ENCODE assay signal across 20 cellular contexts in the genomic region with DNA sequence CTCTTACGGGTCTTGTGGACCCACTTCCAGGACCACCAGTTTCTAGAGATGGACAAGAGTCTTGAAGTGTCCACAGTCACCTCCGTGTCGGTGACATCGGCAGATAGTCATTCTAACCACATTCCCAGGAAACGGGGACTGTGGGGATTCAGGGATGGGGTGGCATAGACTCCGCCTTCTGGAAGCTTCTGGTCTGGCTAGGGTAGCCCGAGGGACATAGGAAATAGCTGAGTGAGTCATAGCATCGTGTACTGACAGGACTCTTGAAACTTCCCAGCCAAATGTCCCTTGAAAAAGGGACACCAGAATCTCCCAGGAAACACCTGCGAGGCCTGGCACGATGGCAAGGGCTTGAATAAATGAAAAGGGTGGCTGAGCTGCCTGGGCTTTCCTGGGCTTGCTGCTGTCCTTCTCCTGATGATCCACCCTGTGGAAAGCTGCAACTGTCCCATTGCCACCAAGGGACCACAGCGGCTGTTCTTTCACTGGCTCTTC.
DNase-seq lines count a peak whose midpoint lies in the region; ATAC-seq and TF ChIP-seq lines count a peak whose summit lies in the region.
"Had no signal": no experiment of that assay in that cellular context is flagged by ENCODE, and none has a peak within 500 bp of the region (broad histone marks: within the 10 kb centered on the region; RNA-seq: fewer than 3 reads in every experiment).

No MANE protein-coding gene starts in this region.

- no peak overlapping the region for H3K4me3 ChIP-seq in sigmoid colon
- H3K4me3 ChIP-seq: lung, vagina had no signal

- H3K9me3 Mint-ChIP-seq in activated CD4-positive, alpha-beta memory T cell treated with anti-CD3 and anti-CD28 coated beads, Interleukin-2, amount 10 ng/mL, durations not matched to agents 7 days and 5 days: no peaks in the 10 kb centered on the region
- H3K9me3 Mint-ChIP-seq in activated CD4-positive, alpha-beta memory T cell treated with anti-CD3 and anti-CD28 coated beads for 36 hours: no peaks in the 10 kb centered on the region
- H3K9me3 Mint-ChIP-seq: activated CD4-positive, alpha-beta T cell treated with anti-CD3 and anti-CD28 coated beads, Interleukin-2, amount 10 ng/mL, durations not matched to agents 7 days and 5 days; activated T-helper 17 cell treated with anti-CD3 and anti-CD28 coated beads, Interleukin-2, amount 50 U/mL, for 72 hours; stimulated activated naive CD8-positive, alpha-beta T cell treated with anti-CD3 and anti-CD28 coated beads, Interleukin-15, Interleukin-2, amounts not matched to agents 100 ng/mL and 50 ng/mL, for 24 hours had no signal

- no peaks in the 10 kb centered on the region for H3K4me1 ChIP-seq in sigmoid colon

- TF ChIP-seq CTCF in sigmoid colon (IDR thresholded peaks at IDR 0.05): no peak

- no peaks in the 10 kb centered on the region for H3K9me3 ChIP-seq in sigmoid colon
- H3K9me3 ChIP-seq: neutrophil, vagina had no signal

- H3K27ac ChIP-seq in sigmoid colon: no peak overlapping the region
- H3K27ac ChIP-seq: neutrophil, vagina had no signal

- H3K4me3 Mint-ChIP-seq in activated CD4-positive, alpha-beta memory T cell treated with anti-CD3 and anti-CD28 coated beads, Interleukin-2, amount 10 ng/mL, durations not matched to agents 7 days and 5 days: no peak overlapping the region
- no peak overlapping the region for H3K4me3 Mint-ChIP-seq in activated CD4-positive, alpha-beta memory T cell treated with anti-CD3 and anti-CD28 coated beads for 36 hours
- H3K4me3 Mint-ChIP-seq: activated CD4-positive, alpha-beta T cell treated with anti-CD3 and anti-CD28 coated beads, Interleukin-2, amount 10 ng/mL, durations not matched to agents 7 days and 5 days; activated T-helper 17 cell treated with anti-CD3 and anti-CD28 coated beads, Interleukin-2, amount 50 U/mL, for 72 hours; stimulated activated naive CD8-positive, alpha-beta T cell treated with anti-CD3 and anti-CD28 coated beads, Interleukin-15, Interleukin-2, amounts not matched to agents 100 ng/mL and 50 ng/mL, for 24 hours had no signal

- peaks cover 0 to 7% (median 0%) of the 10 kb centered on the region in 3 donors for H3K27me3 ChIP-seq in sigmoid colon
- H3K27me3 ChIP-seq: vagina had no signal

- CTCF ChIA-PET in activated CD4-positive, alpha-beta memory T cell treated with anti-CD3 and anti-CD28 coated beads, Interleukin-2, amount 10 ng/mL, durations not matched to agents 7 days and 5 days (lab: Charles Lee): no interaction called here
- CTCF ChIA-PET in activated CD4-positive, alpha-beta memory T cell treated with anti-CD3 and anti-CD28 coated beads for 36 hours (lab: Charles Lee): no interaction called here

- no peaks in the 10 kb centered on the region for H3K27me3 Mint-ChIP-seq in activated CD4-positive, alpha-beta memory T cell treated with anti-CD3 and anti-CD28 coated beads, Interleukin-2, amount 10 ng/mL, durations not matched to agents 7 days and 5 days
- H3K27me3 Mint-ChIP-seq in activated CD4-positive, alpha-beta memory T cell treated with anti-CD3 and anti-CD28 coated beads for 36 hours: no peaks in the 10 kb centered on the region
- H3K27me3 Mint-ChIP-seq: activated CD4-positive, alpha-beta T cell treated with anti-CD3 and anti-CD28 coated beads, Interleukin-2, amount 10 ng/mL, durations not matched to agents 7 days and 5 days; activated T-helper 17 cell treated with anti-CD3 and anti-CD28 coated beads, Interleukin-2, amount 50 U/mL, for 72 hours; stimulated activated naive CD8-positive, alpha-beta T cell treated with anti-CD3 and anti-CD28 coated beads, Interleukin-15, Interleukin-2, amounts not matched to agents 100 ng/mL and 50 ng/mL, for 24 hours had no signal

- intact Hi-C loops in activated CD4-positive, alpha-beta memory T cell treated with anti-CD3 and anti-CD28 coated beads for 36 hours (cut with micrococcal nuclease): no loop called here
- intact Hi-C loops in sigmoid colon (cut with DNase I): no loop called here

- no peak for TF ChIP-seq POLR2A in sigmoid colon (IDR thresholded peaks at IDR 0.05)

- no peaks in the 10 kb centered on the region for H3K36me3 ChIP-seq in sigmoid colon
- H3K36me3 ChIP-seq: neutrophil, vagina had no signal

- H3K4me1 Mint-ChIP-seq in activated CD4-positive, alpha-beta memory T cell treated with anti-CD3 and anti-CD28 coated beads, Interleukin-2, amount 10 ng/mL, durations not matched to agents 7 days and 5 days: peaks cover 8% of the 10 kb centered on the region
- H3K4me1 Mint-ChIP-seq in activated CD4-positive, alpha-beta memory T cell treated with anti-CD3 and anti-CD28 coated beads for 36 hours (ENCODE audit: low read depth): peaks cover 15% of the 10 kb centered on the region

- WGBS in sigmoid colon, 2 donors: 75 to 80% methylated on average over 11 of the region's 11 CpGs

- ATAC-seq in esophagus mucosa (peak; percentile 56), GM18873 (IDR thresholded peaks at IDR 0.05; ENCODE audit: low FRiP score, unreplicated experiment) (no peak)
- ATAC-seq: activated T-helper 17 cell treated with anti-CD3 and anti-CD28 coated beads, Interleukin-2, amount 50 U/mL, for 72 hours had no signal

- TF ChIP-seq EP300 in sigmoid colon (IDR thresholded peaks at IDR 0.05): no peak

- POLR2A ChIA-PET in activated CD4-positive, alpha-beta memory T cell treated with anti-CD3 and anti-CD28 coated beads, Interleukin-2, amount 10 ng/mL, durations not matched to agents 7 days and 5 days (lab: Charles Lee): no interaction called here
- POLR2A ChIA-PET in activated CD4-positive, alpha-beta memory T cell treated with anti-CD3 and anti-CD28 coated beads for 36 hours (lab: Charles Lee): no interaction called here

- H3K36me3 Mint-ChIP-seq in activated CD4-positive, alpha-beta memory T cell treated with anti-CD3 and anti-CD28 coated beads, Interleukin-2, amount 10 ng/mL, durations not matched to agents 7 days and 5 days (ENCODE audit: low read depth): no peaks in the 10 kb centered on the region
- H3K36me3 Mint-ChIP-seq in activated CD4-positive, alpha-beta memory T cell treated with anti-CD3 and anti-CD28 coated beads for 36 hours: no peaks in the 10 kb centered on the region

- no peak overlapping the region for H3K27ac Mint-ChIP-seq in activated CD4-positive, alpha-beta memory T cell treated with anti-CD3 and anti-CD28 coated beads, Interleukin-2, amount 10 ng/mL, durations not matched to agents 7 days and 5 days
- no peak overlapping the region for H3K27ac Mint-ChIP-seq in activated CD4-positive, alpha-beta memory T cell treated with anti-CD3 and anti-CD28 coated beads for 36 hours
- H3K27ac Mint-ChIP-seq: activated CD4-positive, alpha-beta T cell treated with anti-CD3 and anti-CD28 coated beads, Interleukin-2, amount 10 ng/mL, durations not matched to agents 7 days and 5 days; activated T-helper 17 cell treated with anti-CD3 and anti-CD28 coated beads, Interleukin-2, amount 50 U/mL, for 72 hours; stimulated activated naive CD8-positive, alpha-beta T cell treated with anti-CD3 and anti-CD28 coated beads, Interleukin-15, Interleukin-2, amounts not matched to agents 100 ng/mL and 50 ng/mL, for 24 hours had no signal

- peak; percentile 6 for DNase-seq in activated CD4-positive, alpha-beta memory T cell treated with anti-CD3 and anti-CD28 coated beads, Interleukin-2, amount 10 ng/mL, durations not matched to agents 7 days and 5 days
- DNase-seq in activated CD4-positive, alpha-beta memory T cell treated with anti-CD3 and anti-CD28 coated beads for 36 hours: no peak
- peak; percentile 81 for DNase-seq in RPMI7951 (ENCODE audit: low read depth)
- DNase-seq in sigmoid colon: peak; percentile 45
- DNase-seq in glomerular visceral epithelial cell (ENCODE audit: extremely low spot score): no peak
- DNase-seq in GF-D8 (lab: John Stamatoyannopoulos, UW): no peak
- DNase-seq: activated CD4-positive, alpha-beta T cell treated with anti-CD3 and anti-CD28 coated beads, Interleukin-2, amount 10 ng/mL, durations not matched to agents 7 days and 5 days; amygdala; H7; NCI-H2029; NCI-H774; SHP77 treated with DMSO at 0.1 percent for 48 hours; T1000 had no signal

Comparison
In these comparisons a context has a peak if more than half of its experiments do, and no peak if none do; other contexts are left out.
1. DNase-seq: peak in activated CD4-positive, alpha-beta memory T cell treated with anti-CD3 and anti-CD28 coated beads, Interleukin-2, amount 10 ng/mL, durations not matched to agents 7 days and 5 days (single experiment), RPMI7951 (single experiment) and sigmoid colon (single experiment); none in activated CD4-positive, alpha-beta memory T cell treated with anti-CD3 and anti-CD28 coated beads for 36 hours (single experiment), glomerular visceral epithelial cell (single experiment) and GF-D8 (single experiment).